Comparison of ENCODE assay signal across 14 cellular contexts in the genomic region with DNA sequence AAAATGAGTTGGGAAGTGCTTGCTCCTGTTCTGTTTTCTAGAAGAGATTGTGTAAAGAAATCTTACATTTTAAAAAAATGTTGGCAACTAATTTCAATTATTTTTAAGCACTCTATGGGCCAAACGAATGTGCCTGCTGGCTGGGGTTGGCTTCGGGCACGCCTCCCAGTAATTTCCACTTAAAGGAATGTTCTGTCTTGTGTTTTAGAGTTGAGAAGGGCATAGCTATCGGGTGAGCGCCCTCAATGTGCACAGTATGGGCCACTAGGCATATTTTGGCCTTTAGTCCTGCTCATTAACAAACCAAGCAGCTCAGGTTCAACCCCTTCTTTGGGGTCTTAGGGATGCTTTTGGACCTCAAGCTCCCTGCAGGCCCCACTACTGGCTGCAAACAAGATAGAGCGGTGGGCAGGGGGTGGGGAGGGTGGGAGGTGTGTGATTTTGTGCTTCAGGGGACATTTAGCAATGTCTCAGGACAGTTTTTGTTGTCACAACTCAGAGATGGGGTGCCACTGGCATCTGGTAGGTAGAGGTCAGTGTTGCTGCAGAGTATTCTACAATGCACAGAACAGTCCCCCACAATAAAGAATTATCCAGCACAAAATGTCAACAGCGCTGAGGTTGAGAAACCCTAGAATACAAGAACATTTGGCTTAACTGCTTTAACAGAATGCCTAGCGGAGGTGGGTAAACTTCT. TPM values are rescaled to one million over a fixed set of nuclear protein-coding genes. Genes with fewer than 3 reads are reported as not detected.
DNase-seq lines count a peak whose midpoint lies in the region; ATAC-seq and TF ChIP-seq lines count a peak whose summit lies in the region.
"Had no signal": no experiment of that assay in that cellular context is flagged by ENCODE, and none has a peak within 500 bp of the region (broad histone marks: within the 10 kb centered on the region; RNA-seq: fewer than 3 reads in every experiment).

No MANE protein-coding gene starts in this region.

- H3K36me3 Mint-ChIP-seq in CD8-positive, alpha-beta T cell: no peaks in the 10 kb centered on the region

- peak overlapping the region; percentile 34 for H3K9ac ChIP-seq in mucosa of stomach (ENCODE audit: low read length)

- DNase-seq in M059J (ENCODE audit: low read depth) (peak; percentile 33), epithelial cell of esophagus (ENCODE audit: low read depth) (no peak), upper lobe of left lung (peak in 1 of 2 donors; percentile 71), NCI-H526 treated with DMSO at 0.1 percent for 48 hours (lab: John Stamatoyannopoulos, UW) (no peak), HuH-7.5 (ENCODE audit: low spot score) (no peak)
- DNase-seq in CD8-positive, alpha-beta T cell: no peak
- DNase-seq: activated CD4-positive, alpha-beta T cell treated with anti-CD3 and anti-CD28 coated beads for 48 hours; Caco-2; dorsolateral prefrontal cortex; NCI-H1436 had no signal

- peaks cover 25% of the 10 kb centered on the region for H3K27me3 Mint-ChIP-seq in CD8-positive, alpha-beta T cell (ENCODE audit: low read depth)

- no peaks in the 10 kb centered on the region for H3K9me3 Mint-ChIP-seq in CD8-positive, alpha-beta T cell
- H3K9me3 Mint-ChIP-seq: activated T-helper 1 cell treated with anti-CD3 and anti-CD28 coated beads, Interleukin-12 subunit alpha, Interleukin-12 subunit beta, Interleukin-2, Interleukin-4 antibody, amounts not matched to agents 30 ng/mL and 10 ng/mL and 1 ng/mL, durations not matched to agents 14 hours and 24 hours and 36 hours; T-helper 1 cell treated with Interleukin-12 subunit alpha and Interleukin-12 subunit beta and Interleukin-4 antibody, amounts not matched to agents 30 μg/mL and 1 μg/mL, for 36 hours had no signal

- ATAC-seq in upper lobe of left lung (ENCODE audit: low FRiP score in 2 of 2): peak; percentile 24 to 42
- no peak for ATAC-seq in CD8-positive, alpha-beta T cell
- ATAC-seq: K562 had no signal

- H3K27me3 ChIP-seq in mucosa of stomach (ENCODE audit: control insufficient read depth, insufficient read depth, low read length): no peaks in the 10 kb centered on the region
- H3K27me3 ChIP-seq in upper lobe of left lung: no peaks in the 10 kb centered on the region
- H3K27me3 ChIP-seq in CD8-positive, alpha-beta T cell (ENCODE audit: insufficient read depth, low read length): no peaks in the 10 kb centered on the region

- peak overlapping the region in 2 of 4 donors; percentile 42 to 57 for H3K27ac ChIP-seq in upper lobe of left lung
- H3K27ac ChIP-seq in CD8-positive, alpha-beta T cell (ENCODE audit: low read depth, low read length): no peak overlapping the region
- H3K27ac ChIP-seq: dorsolateral prefrontal cortex had no signal

- CTCF ChIA-PET in CD8-positive, alpha-beta T cell (lab: Charles Lee): no interaction called here

- TF ChIP-seq CTCF in epithelial cell of esophagus (IDR thresholded peaks at IDR 0.05; ENCODE audit: insufficient read depth, low read depth, low read length, missing control alignments) (peak; percentile 46), upper lobe of left lung (IDR thresholded peaks at IDR 0.05) (no peak)
- TF ChIP-seq CTCF in CD8-positive, alpha-beta T cell (IDR thresholded peaks at IDR 0.05): no peak

- POLR2A ChIA-PET in CD8-positive, alpha-beta T cell (lab: Charles Lee): no interaction called here

- no peak overlapping the region for H3K27ac Mint-ChIP-seq in CD8-positive, alpha-beta T cell
- H3K27ac Mint-ChIP-seq: activated T-helper 1 cell treated with anti-CD3 and anti-CD28 coated beads, Interleukin-12 subunit alpha, Interleukin-12 subunit beta, Interleukin-2, Interleukin-4 antibody, amounts not matched to agents 30 ng/mL and 10 ng/mL and 1 ng/mL, durations not matched to agents 14 hours and 24 hours and 36 hours; T-helper 1 cell treated with Interleukin-12 subunit alpha and Interleukin-12 subunit beta and Interleukin-4 antibody, amounts not matched to agents 30 μg/mL and 1 μg/mL, for 36 hours had no signal

- H3K4me3 ChIP-seq in epithelial cell of esophagus (ENCODE audit: low read length) (no peak overlapping the region), mucosa of stomach (ENCODE audit: low read length) (no peak overlapping the region), upper lobe of left lung (no peak overlapping the region)
- no peak overlapping the region for H3K4me3 ChIP-seq in CD8-positive, alpha-beta T cell (ENCODE audit: low read depth, low read length)
- H3K4me3 ChIP-seq: dorsolateral prefrontal cortex, K562 had no signal

- WGBS in upper lobe of left lung, 2 donors: 64 to 68% methylated on average over 8 of the region's 8 CpGs

- H3K36me3 ChIP-seq in mucosa of stomach (ENCODE audit: control insufficient read depth, insufficient read depth, low read length): no peaks in the 10 kb centered on the region
- no peaks in the 10 kb centered on the region for H3K36me3 ChIP-seq in upper lobe of left lung
- H3K36me3 ChIP-seq in CD8-positive, alpha-beta T cell (ENCODE audit: insufficient read depth, low read length): no peaks in the 10 kb centered on the region

- TF ChIP-seq EP300 in upper lobe of left lung (IDR thresholded peaks at IDR 0.05): no peak

- H3K4me3 Mint-ChIP-seq in CD8-positive, alpha-beta T cell: no peak overlapping the region
- H3K4me3 Mint-ChIP-seq: activated T-helper 1 cell treated with anti-CD3 and anti-CD28 coated beads, Interleukin-12 subunit alpha, Interleukin-12 subunit beta, Interleukin-2, Interleukin-4 antibody, amounts not matched to agents 30 ng/mL and 10 ng/mL and 1 ng/mL, durations not matched to agents 14 hours and 24 hours and 36 hours; T-helper 1 cell treated with Interleukin-12 subunit alpha and Interleukin-12 subunit beta and Interleukin-4 antibody, amounts not matched to agents 30 μg/mL and 1 μg/mL, for 36 hours had no signal

- no peak for TF ChIP-seq POLR2A in upper lobe of left lung (IDR thresholded peaks at IDR 0.05)

- no peaks in the 10 kb centered on the region for H3K4me1 Mint-ChIP-seq in CD8-positive, alpha-beta T cell (ENCODE audit: low read depth)

- intact Hi-C loops in CD8-positive, alpha-beta T cell (cut with DNase I, micrococcal nuclease): no loop called here

- H3K9me3 ChIP-seq in mucosa of stomach (ENCODE audit: control insufficient read depth, low read length): no peaks in the 10 kb centered on the region
- no peaks in the 10 kb centered on the region for H3K9me3 ChIP-seq in upper lobe of left lung
- H3K9me3 ChIP-seq in CD8-positive, alpha-beta T cell (ENCODE audit: low read length): no peaks in the 10 kb centered on the region
- H3K9me3 ChIP-seq: Caco-2 had no signal

- H3K4me1 ChIP-seq in mucosa of stomach (ENCODE audit: control insufficient read depth, insufficient read depth, low read length): peaks cover 29% of the 10 kb centered on the region
- peaks cover 0 to 15% (median 6%) of the 10 kb centered on the region in 4 donors for H3K4me1 ChIP-seq in upper lobe of left lung
- H3K4me1 ChIP-seq in CD8-positive, alpha-beta T cell (ENCODE audit: insufficient read depth, low read length): no peaks in the 10 kb centered on the region

RNA-seq across cellular contexts. Expression of a gene that starts 40.7 kb away (rescaled TPM):
- total RNA-seq in M059J (2014; rRNA removed; shearing (Covaris generic)): 2.9 and 7.8 TPM in 2 replicates
- 100 to 1,000 TPM; 158 to 701 (median 386) TPM for total RNA-seq in upper lobe of left lung
- not detected for total RNA-seq in CD8-positive, alpha-beta T cell
- total RNA-seq: activated T-helper 1 cell treated with anti-CD3 and anti-CD28 coated beads, Interleukin-12 subunit alpha, Interleukin-12 subunit beta, Interleukin-2, Interleukin-4 antibody, amounts not matched to agents 30 ng/mL and 10 ng/mL and 1 ng/mL, durations not matched to agents 14 hours and 24 hours and 36 hours had no signal

RNA-seq across cellular contexts. Expression of a gene that starts 54.6 kb away (rescaled TPM):
- 52.8 and 70.7 TPM in 2 replicates for total RNA-seq in M059J (2014; rRNA removed; shearing (Covaris generic))
- total RNA-seq in upper lobe of left lung: 100 to 1,000 TPM in 2 of 6 donors, 10 to 100 TPM in 4; 34.8 to 131 (median 50.7) TPM
- 10 to 100 TPM; 34.0 to 37.2 TPM for total RNA-seq in CD8-positive, alpha-beta T cell

Comparison
In these comparisons a context has a peak if more than half of its experiments do, and no peak if none do; other contexts are left out.
1. RNA of a gene that starts 40.7 kb away (total RNA-seq): 158 to 701 TPM in upper lobe of left lung; 2.9 to 7.8 TPM in M059J and not detected in CD8-positive, alpha-beta T cell; every median in the first group is over 10 times any median in the second.